ENCODE assay signal across 8 cellular contexts in genomic region chr12:110772409-110773032, GRCh38. TPM values are rescaled to one million over a fixed set of nuclear protein-coding genes. Genes with fewer than 3 reads are reported as not detected.
DNase-seq lines count a peak whose midpoint lies in the region; ATAC-seq and TF ChIP-seq lines count a peak whose summit lies in the region.
"Not testable (repeated sequence)": the region's sequence is repeated elsewhere in the genome, so short reads cannot be mapped to it uniquely, and the experiment has no call there.

No MANE protein-coding gene starts in this region.

- not testable (repeated sequence) for H2BK15ac ChIP-seq in neuronal stem cell (ENCODE audit: low read length)

- POLR2A ChIA-PET in activated CD4-positive, alpha-beta memory T cell treated with anti-CD3 and anti-CD28 coated beads for 36 hours (lab: Charles Lee), result interaction anchor here (0.6 to 1.3 kb wide), 5 partner anchors 12 to 40 kb away, joined by 3 to 7 read pairs (median 4); no protein-coding TSS in a partner anchor

- H3K9me3 Mint-ChIP-seq in CD4-positive, CD25-positive, alpha-beta regulatory T cell; IgD-negative memory B cell; activated CD4-positive, alpha-beta memory T cell treated with anti-CD3 and anti-CD28 coated beads for 36 hours; activated T-helper 1 cell treated with anti-CD3 and anti-CD28 coated beads, Interleukin-12 subunit alpha, Interleukin-12 subunit beta, Interleukin-2, Interleukin-4 antibody, amounts not matched to agents 30 ng/mL and 10 ng/mL and 1 ng/mL, durations not matched to agents 14 hours and 24 hours and 36 hours; activated naive CD8-positive, alpha-beta T cell treated with anti-CD3 and anti-CD28 coated beads for 36 hours; endothelial cell (ENCODE audit: unreplicated experiment): not testable (repeated sequence)

- not testable (repeated sequence) for H2BK120ac ChIP-seq in neuronal stem cell (ENCODE audit: low read depth, low read length)

- H3K18ac ChIP-seq in neuronal stem cell (ENCODE audit: low read length), result not testable (repeated sequence)

- not testable (repeated sequence) for H3K79me1 ChIP-seq in neuronal stem cell (ENCODE audit: low read depth, low read length)

- ATAC-seq in CD4-positive, CD25-positive, alpha-beta regulatory T cell (ENCODE audit: low read depth in 2 of 2), result not testable (repeated sequence)
- ATAC-seq in T-helper 17 cell, result peak; percentile 30

- not testable (repeated sequence) for H3K4me3 ChIP-seq in CD4-positive, CD25-positive, alpha-beta regulatory T cell (ENCODE audit: low read depth, low read length); neuronal stem cell (ENCODE audit: low read length in 2 of 2)

- not testable (repeated sequence) for H3K36me3 Mint-ChIP-seq in CD4-positive, CD25-positive, alpha-beta regulatory T cell; IgD-negative memory B cell; T-helper 17 cell (ENCODE audit: low read depth); activated CD4-positive, alpha-beta memory T cell treated with anti-CD3 and anti-CD28 coated beads for 36 hours; activated T-helper 1 cell treated with anti-CD3 and anti-CD28 coated beads, Interleukin-12 subunit alpha, Interleukin-12 subunit beta, Interleukin-2, Interleukin-4 antibody, amounts not matched to agents 30 ng/mL and 10 ng/mL and 1 ng/mL, durations not matched to agents 14 hours and 24 hours and 36 hours (ENCODE audit: low read depth); activated naive CD8-positive, alpha-beta T cell treated with anti-CD3 and anti-CD28 coated beads for 36 hours; endothelial cell (ENCODE audit: low read depth, unreplicated experiment)

- peaks cover 19 to 38% (median 26%) of the 10 kb centered on the region in 4 donors for H3K4me1 Mint-ChIP-seq in CD4-positive, CD25-positive, alpha-beta regulatory T cell
- peaks cover 17 to 21% (median 18%) of the 10 kb centered on the region in 3 donors for H3K4me1 Mint-ChIP-seq in IgD-negative memory B cell
- H3K4me1 Mint-ChIP-seq in T-helper 17 cell, result peaks cover 23% of the 10 kb centered on the region
- peaks cover 42% of the 10 kb centered on the region for H3K4me1 Mint-ChIP-seq in activated CD4-positive, alpha-beta memory T cell treated with anti-CD3 and anti-CD28 coated beads for 36 hours (ENCODE audit: low read depth)
- H3K4me1 Mint-ChIP-seq in activated T-helper 1 cell treated with anti-CD3 and anti-CD28 coated beads, Interleukin-12 subunit alpha, Interleukin-12 subunit beta, Interleukin-2, Interleukin-4 antibody, amounts not matched to agents 30 ng/mL and 10 ng/mL and 1 ng/mL, durations not matched to agents 14 hours and 24 hours and 36 hours (ENCODE audit: low read depth), result peaks cover 39% of the 10 kb centered on the region
- H3K4me1 Mint-ChIP-seq in activated naive CD8-positive, alpha-beta T cell treated with anti-CD3 and anti-CD28 coated beads for 36 hours, result peaks cover 29% of the 10 kb centered on the region
- H3K4me1 Mint-ChIP-seq in endothelial cell (ENCODE audit: unreplicated experiment), result not testable (repeated sequence)

- peak overlapping the region in 1 of 4 donors; percentile 84 for H3K4me3 Mint-ChIP-seq in CD4-positive, CD25-positive, alpha-beta regulatory T cell
- not testable (repeated sequence) for H3K4me3 Mint-ChIP-seq in IgD-negative memory B cell; activated naive CD8-positive, alpha-beta T cell treated with anti-CD3 and anti-CD28 coated beads for 36 hours; endothelial cell (ENCODE audit: unreplicated experiment)
- H3K4me3 Mint-ChIP-seq in T-helper 17 cell, result peak overlapping the region; percentile 59
- H3K4me3 Mint-ChIP-seq in activated CD4-positive, alpha-beta memory T cell treated with anti-CD3 and anti-CD28 coated beads for 36 hours, result peak overlapping the region; percentile 53
- H3K4me3 Mint-ChIP-seq in activated T-helper 1 cell treated with anti-CD3 and anti-CD28 coated beads, Interleukin-12 subunit alpha, Interleukin-12 subunit beta, Interleukin-2, Interleukin-4 antibody, amounts not matched to agents 30 ng/mL and 10 ng/mL and 1 ng/mL, durations not matched to agents 14 hours and 24 hours and 36 hours, result peak overlapping the region; percentile 12

- not testable (repeated sequence) for H2AK5ac ChIP-seq in neuronal stem cell (ENCODE audit: low read depth, low read length)

- not testable (repeated sequence) for H3K27me3 Mint-ChIP-seq in CD4-positive, CD25-positive, alpha-beta regulatory T cell; IgD-negative memory B cell; T-helper 17 cell; activated CD4-positive, alpha-beta memory T cell treated with anti-CD3 and anti-CD28 coated beads for 36 hours; activated T-helper 1 cell treated with anti-CD3 and anti-CD28 coated beads, Interleukin-12 subunit alpha, Interleukin-12 subunit beta, Interleukin-2, Interleukin-4 antibody, amounts not matched to agents 30 ng/mL and 10 ng/mL and 1 ng/mL, durations not matched to agents 14 hours and 24 hours and 36 hours (ENCODE audit: insufficient read depth); activated naive CD8-positive, alpha-beta T cell treated with anti-CD3 and anti-CD28 coated beads for 36 hours; endothelial cell (ENCODE audit: unreplicated experiment)

- not testable (repeated sequence) for H3K9me3 ChIP-seq in CD4-positive, CD25-positive, alpha-beta regulatory T cell (ENCODE audit: control insufficient read depth in 2 of 2, low read length in 2 of 2); T-helper 17 cell (ENCODE audit: control insufficient read depth, low read length, poor library complexity, severe bottlenecking); neuronal stem cell (replicated peaks in 1 of 2; ENCODE audit: control insufficient read depth in 2 of 2, insufficient read depth in 1 of 2, low read depth in 1 of 2, low read length in 2 of 2)

- H3K4me2 ChIP-seq in neuronal stem cell (ENCODE audit: insufficient read depth, low read length, poor library complexity, severe bottlenecking), result not testable (repeated sequence)

- H3K27me3 ChIP-seq in CD4-positive, CD25-positive, alpha-beta regulatory T cell (ENCODE audit: control insufficient read depth, insufficient read depth, low read length); neuronal stem cell (ENCODE audit: control insufficient read depth in 3 of 3, insufficient read depth in 3 of 3, low read depth in 1 of 3, low read length in 3 of 3): not testable (repeated sequence)

- H3K4me1 ChIP-seq in CD4-positive, CD25-positive, alpha-beta regulatory T cell (ENCODE audit: control insufficient read depth, insufficient read depth, low read length, poor library complexity, severe bottlenecking), result peaks cover 17% of the 10 kb centered on the region
- H3K4me1 ChIP-seq in neuronal stem cell (ENCODE audit: control insufficient read depth in 2 of 2, insufficient read depth in 1 of 2, low read depth in 1 of 2, low read length in 2 of 2), result not testable (repeated sequence)

- CTCF ChIA-PET in activated CD4-positive, alpha-beta memory T cell treated with anti-CD3 and anti-CD28 coated beads for 36 hours (lab: Charles Lee), result not testable (repeated sequence)

- TF ChIP-seq CTCF in endothelial cell (IDR thresholded peaks at IDR 0.05; ENCODE audit: unreplicated experiment), result not testable (repeated sequence)

- not testable (repeated sequence) for H3K14ac ChIP-seq in neuronal stem cell (ENCODE audit: low read length)

- intact Hi-C loops in activated CD4-positive, alpha-beta memory T cell treated with anti-CD3 and anti-CD28 coated beads for 36 hours (cut with micrococcal nuclease), result loop anchor here (10.0 kb wide), 1 partner anchor 662 kb away; no protein-coding TSS in a partner anchor
- intact Hi-C loops in activated T-helper 1 cell treated with anti-CD3 and anti-CD28 coated beads, Interleukin-12 subunit alpha, Interleukin-12 subunit beta, Interleukin-2, Interleukin-4 antibody, amounts not matched to agents 30 ng/mL and 10 ng/mL and 1 ng/mL, durations not matched to agents 14 hours and 24 hours and 36 hours (cut with micrococcal nuclease), result loop anchor here (10.0 kb wide), 1 partner anchor 662 kb away; no protein-coding TSS in a partner anchor

- H3K27ac Mint-ChIP-seq in CD4-positive, CD25-positive, alpha-beta regulatory T cell, result peak overlapping the region; percentile 65 to 75 (median 74)
- peak overlapping the region in 2 of 3 donors; percentile 83 to 88 for H3K27ac Mint-ChIP-seq in IgD-negative memory B cell
- H3K27ac Mint-ChIP-seq in T-helper 17 cell, result peak overlapping the region; percentile 85
- peak overlapping the region; percentile 85 for H3K27ac Mint-ChIP-seq in activated CD4-positive, alpha-beta memory T cell treated with anti-CD3 and anti-CD28 coated beads for 36 hours
- H3K27ac Mint-ChIP-seq in activated T-helper 1 cell treated with anti-CD3 and anti-CD28 coated beads, Interleukin-12 subunit alpha, Interleukin-12 subunit beta, Interleukin-2, Interleukin-4 antibody, amounts not matched to agents 30 ng/mL and 10 ng/mL and 1 ng/mL, durations not matched to agents 14 hours and 24 hours and 36 hours, result peak overlapping the region; percentile 88
- peak overlapping the region; percentile 77 for H3K27ac Mint-ChIP-seq in activated naive CD8-positive, alpha-beta T cell treated with anti-CD3 and anti-CD28 coated beads for 36 hours
- H3K27ac Mint-ChIP-seq in endothelial cell (ENCODE audit: unreplicated experiment), result peak overlapping the region; percentile 94

- not testable (repeated sequence) for H3K23ac ChIP-seq in neuronal stem cell (ENCODE audit: low read depth, low read length, poor library complexity)

- not testable (repeated sequence) for H3K9ac ChIP-seq in neuronal stem cell (ENCODE audit: low read depth, low read length, poor library complexity)

- H2BK12ac ChIP-seq in neuronal stem cell (ENCODE audit: low read length), result not testable (repeated sequence)

- peak overlapping the region; percentile 24 for H2AFZ ChIP-seq in neuronal stem cell (ENCODE audit: low read length)

- peak in 1 of 3 donors; percentile 77 for DNase-seq in CD4-positive, CD25-positive, alpha-beta regulatory T cell
- not testable (repeated sequence) for DNase-seq in T-helper 17 cell; activated CD4-positive, alpha-beta memory T cell treated with anti-CD3 and anti-CD28 coated beads for 36 hours; activated T-helper 1 cell treated with anti-CD3 and anti-CD28 coated beads, Interleukin-12 subunit alpha, Interleukin-12 subunit beta, Interleukin-2, Interleukin-4 antibody, amounts not matched to agents 30 ng/mL and 10 ng/mL and 1 ng/mL, durations not matched to agents 14 hours and 24 hours and 36 hours (ENCODE audit: low spot score); activated naive CD8-positive, alpha-beta T cell treated with anti-CD3 and anti-CD28 coated beads for 36 hours; endothelial cell (ENCODE audit: low spot score); neuronal stem cell (ENCODE audit: low spot score)

- no CpG with 5 or more reads among the region's 4 CpGs for WGBS in neuronal stem cell (ENCODE audit: extremely low coverage in 2 of 2, insufficient read length in 2 of 2, insufficient replicate concordance in 1 of 2), 2 donors

- not testable (repeated sequence) for H4K8ac ChIP-seq in neuronal stem cell (ENCODE audit: low read depth, low read length)

- H3K27ac ChIP-seq in CD4-positive, CD25-positive, alpha-beta regulatory T cell (ENCODE audit: insufficient read depth, low read length, poor library complexity, severe bottlenecking), result peak overlapping the region; percentile 19
- not testable (repeated sequence) for H3K27ac ChIP-seq in neuronal stem cell (replicated peaks; ENCODE audit: low read length)

- H2BK5ac ChIP-seq in neuronal stem cell (ENCODE audit: low read length), result not testable (repeated sequence)

- H3K4ac ChIP-seq in neuronal stem cell (ENCODE audit: low read length), result not testable (repeated sequence)

- H4K91ac ChIP-seq in neuronal stem cell (ENCODE audit: low read depth, low read length, poor library complexity), result not testable (repeated sequence)

- H3K36me3 ChIP-seq in CD4-positive, CD25-positive, alpha-beta regulatory T cell (ENCODE audit: control insufficient read depth, insufficient read depth, low read length); neuronal stem cell (replicated peaks in 1 of 2; ENCODE audit: control insufficient read depth in 2 of 2, insufficient read depth in 2 of 2, low read length in 2 of 2): not testable (repeated sequence)

RNA-seq across cellular contexts. Expression of gene PPP1CC, which starts 29.8 kb away (rescaled TPM):
- total RNA-seq in CD4-positive, CD25-positive, alpha-beta regulatory T cell, result 166 TPM
- polyA plus RNA-seq in CD4-positive, CD25-positive, alpha-beta regulatory T cell, result 100 to 1,000 TPM; 166 to 177 (median 175) TPM
- polyA plus RNA-seq in IgD-negative memory B cell, result 184 TPM
- total RNA-seq in T-helper 17 cell (100 to 1,000 TPM; 140 to 149 TPM), endothelial cell (ENCODE audit: unreplicated experiment) (152 TPM)
- 100 to 1,000 TPM; 334 to 343 TPM for total RNA-seq in activated CD4-positive, alpha-beta memory T cell treated with anti-CD3 and anti-CD28 coated beads for 36 hours
- 449 and 469 TPM in 2 replicates for total RNA-seq in activated T-helper 1 cell treated with anti-CD3 and anti-CD28 coated beads, Interleukin-12 subunit alpha, Interleukin-12 subunit beta, Interleukin-2, Interleukin-4 antibody, amounts not matched to agents 30 ng/mL and 10 ng/mL and 1 ng/mL, durations not matched to agents 14 hours and 24 hours and 36 hours
- 100 to 1,000 TPM; 260 to 270 TPM for total RNA-seq in activated naive CD8-positive, alpha-beta T cell treated with anti-CD3 and anti-CD28 coated beads for 36 hours
- 313 TPM for polyA plus RNA-seq in neuronal stem cell (2013, experiment 1 of 2)
- polyA plus RNA-seq in neuronal stem cell (2013, experiment 2 of 2), result 313 TPM
